ENCODE assay signal across 1 cellular context in the genomic region with DNA sequence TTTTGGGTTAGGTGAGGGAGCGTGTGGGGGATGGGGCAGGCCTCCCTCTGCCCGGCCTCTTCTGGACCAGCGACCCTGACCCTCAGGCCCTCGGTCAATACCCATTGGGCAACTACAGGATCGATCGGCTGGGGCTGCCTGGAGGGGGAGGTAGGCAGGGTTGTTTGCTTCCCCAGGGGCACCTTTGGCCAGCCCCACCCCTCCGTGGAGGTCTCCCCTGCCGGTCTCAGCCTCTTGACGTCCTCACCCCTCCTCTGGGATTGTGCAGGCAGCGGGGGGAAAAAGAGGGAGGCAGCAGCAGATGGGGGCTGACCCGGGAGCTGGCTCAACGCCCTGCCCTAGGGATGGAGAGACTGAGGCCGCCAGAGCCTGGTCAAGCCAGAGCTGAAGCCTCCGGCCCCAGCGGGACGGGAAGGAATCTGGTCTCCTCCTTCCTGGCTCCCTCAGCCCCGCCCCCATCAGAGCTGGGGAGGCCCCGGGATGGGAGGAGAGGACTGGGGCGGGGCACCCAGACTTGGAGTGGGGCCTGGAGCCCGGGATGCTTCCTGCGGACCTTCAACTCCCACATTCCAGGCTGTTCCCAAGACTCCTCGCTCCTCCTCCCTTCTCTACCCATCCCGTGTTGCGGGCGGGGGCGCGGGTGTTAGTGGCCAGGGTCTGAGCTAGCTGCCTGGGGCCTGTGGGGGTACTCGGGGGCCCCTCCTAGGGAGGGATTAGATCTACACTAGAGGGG.
TF ChIP-seq lines count a peak whose summit lies in the region.

No MANE protein-coding gene starts in this region.

TF ChIP-seq in HepG2, 621 proteins besides CTCF, POLR2A, EP300 and RAD21 (continued from another document and continues in another):
- TF ChIP-seq, protein P1, sequence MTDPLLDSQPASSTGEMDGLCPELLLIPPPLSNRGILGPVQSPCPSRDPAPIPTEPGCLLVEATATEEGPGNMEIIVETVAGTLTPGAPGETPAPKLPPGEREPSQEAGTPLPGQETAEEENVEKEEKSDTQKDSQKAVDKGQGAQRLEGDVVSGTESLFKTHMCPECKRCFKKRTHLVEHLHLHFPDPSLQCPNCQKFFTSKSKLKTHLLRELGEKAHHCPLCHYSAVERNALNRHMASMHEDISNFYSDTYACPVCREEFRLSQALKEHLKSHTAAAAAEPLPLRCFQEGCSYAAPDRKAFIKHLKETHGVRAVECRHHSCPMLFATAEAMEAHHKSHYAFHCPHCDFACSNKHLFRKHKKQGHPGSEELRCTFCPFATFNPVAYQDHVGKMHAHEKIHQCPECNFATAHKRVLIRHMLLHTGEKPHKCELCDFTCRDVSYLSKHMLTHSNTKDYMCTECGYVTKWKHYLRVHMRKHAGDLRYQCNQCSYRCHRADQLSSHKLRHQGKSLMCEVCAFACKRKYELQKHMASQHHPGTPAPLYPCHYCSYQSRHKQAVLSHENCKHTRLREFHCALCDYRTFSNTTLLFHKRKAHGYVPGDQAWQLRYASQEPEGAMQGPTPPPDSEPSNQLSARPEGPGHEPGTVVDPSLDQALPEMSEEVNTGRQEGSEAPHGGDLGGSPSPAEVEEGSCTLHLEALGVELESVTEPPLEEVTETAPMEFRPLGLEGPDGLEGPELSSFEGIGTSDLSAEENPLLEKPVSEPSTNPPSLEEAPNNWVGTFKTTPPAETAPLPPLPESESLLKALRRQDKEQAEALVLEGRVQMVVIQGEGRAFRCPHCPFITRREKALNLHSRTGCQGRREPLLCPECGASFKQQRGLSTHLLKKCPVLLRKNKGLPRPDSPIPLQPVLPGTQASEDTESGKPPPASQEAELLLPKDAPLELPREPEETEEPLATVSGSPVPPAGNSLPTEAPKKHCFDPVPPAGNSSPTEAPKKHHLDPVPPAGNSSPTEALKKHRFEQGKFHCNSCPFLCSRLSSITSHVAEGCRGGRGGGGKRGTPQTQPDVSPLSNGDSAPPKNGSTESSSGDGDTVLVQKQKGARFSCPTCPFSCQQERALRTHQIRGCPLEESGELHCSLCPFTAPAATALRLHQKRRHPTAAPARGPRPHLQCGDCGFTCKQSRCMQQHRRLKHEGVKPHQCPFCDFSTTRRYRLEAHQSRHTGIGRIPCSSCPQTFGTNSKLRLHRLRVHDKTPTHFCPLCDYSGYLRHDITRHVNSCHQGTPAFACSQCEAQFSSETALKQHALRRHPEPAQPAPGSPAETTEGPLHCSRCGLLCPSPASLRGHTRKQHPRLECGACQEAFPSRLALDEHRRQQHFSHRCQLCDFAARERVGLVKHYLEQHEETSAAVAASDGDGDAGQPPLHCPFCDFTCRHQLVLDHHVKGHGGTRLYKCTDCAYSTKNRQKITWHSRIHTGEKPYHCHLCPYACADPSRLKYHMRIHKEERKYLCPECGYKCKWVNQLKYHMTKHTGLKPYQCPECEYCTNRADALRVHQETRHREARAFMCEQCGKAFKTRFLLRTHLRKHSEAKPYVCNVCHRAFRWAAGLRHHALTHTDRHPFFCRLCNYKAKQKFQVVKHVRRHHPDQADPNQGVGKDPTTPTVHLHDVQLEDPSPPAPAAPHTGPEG (CRISPR knock-in tag; IDR thresholded peaks at IDR 0.05): no peak
- TF ChIP-seq GATAD1 (CRISPR knock-in tag; IDR thresholded peaks at IDR 0.05) (peak; percentile 49), NR2F2 (IDR thresholded peaks at IDR 0.05; ENCODE audit: borderline replicate concordance, low read depth) (peak; percentile 99), ZNF879 (CRISPR knock-in tag; IDR thresholded peaks at IDR 0.05) (peak; percentile 92), ZFP1 (CRISPR knock-in tag; IDR thresholded peaks at IDR 0.05) (no peak), SMYD3 (CRISPR knock-in tag; IDR thresholded peaks at IDR 0.05) (no peak), ZNF775 (CRISPR knock-in tag; IDR thresholded peaks at IDR 0.05; ENCODE audit: borderline replicate concordance) (no peak), SP140L (CRISPR knock-in tag; IDR thresholded peaks at IDR 0.05; ENCODE audit: borderline replicate concordance) (no peak), ISX (CRISPR knock-in tag; conservative IDR thresholded peaks at IDR 0.05) (no peak), ZSCAN9 (CRISPR knock-in tag; IDR thresholded peaks at IDR 0.05; ENCODE audit: borderline replicate concordance) (no peak; the same call in 1 of the 2 replicates), ZNF720 (CRISPR knock-in tag; IDR thresholded peaks at IDR 0.05) (no peak), AGO2 (optimal IDR thresholded peaks at IDR 0.05; ENCODE audit: low read depth, low read length) (no peak), TBL1XR1 (IDR thresholded peaks at IDR 0.05; ENCODE audit: borderline replicate concordance, low read length, partially characterized antibody) (peak; percentile 89), ZNF432 (CRISPR knock-in tag; IDR thresholded peaks at IDR 0.05; ENCODE audit: borderline replicate concordance) (no peak)
- TF ChIP-seq, protein P2, sequence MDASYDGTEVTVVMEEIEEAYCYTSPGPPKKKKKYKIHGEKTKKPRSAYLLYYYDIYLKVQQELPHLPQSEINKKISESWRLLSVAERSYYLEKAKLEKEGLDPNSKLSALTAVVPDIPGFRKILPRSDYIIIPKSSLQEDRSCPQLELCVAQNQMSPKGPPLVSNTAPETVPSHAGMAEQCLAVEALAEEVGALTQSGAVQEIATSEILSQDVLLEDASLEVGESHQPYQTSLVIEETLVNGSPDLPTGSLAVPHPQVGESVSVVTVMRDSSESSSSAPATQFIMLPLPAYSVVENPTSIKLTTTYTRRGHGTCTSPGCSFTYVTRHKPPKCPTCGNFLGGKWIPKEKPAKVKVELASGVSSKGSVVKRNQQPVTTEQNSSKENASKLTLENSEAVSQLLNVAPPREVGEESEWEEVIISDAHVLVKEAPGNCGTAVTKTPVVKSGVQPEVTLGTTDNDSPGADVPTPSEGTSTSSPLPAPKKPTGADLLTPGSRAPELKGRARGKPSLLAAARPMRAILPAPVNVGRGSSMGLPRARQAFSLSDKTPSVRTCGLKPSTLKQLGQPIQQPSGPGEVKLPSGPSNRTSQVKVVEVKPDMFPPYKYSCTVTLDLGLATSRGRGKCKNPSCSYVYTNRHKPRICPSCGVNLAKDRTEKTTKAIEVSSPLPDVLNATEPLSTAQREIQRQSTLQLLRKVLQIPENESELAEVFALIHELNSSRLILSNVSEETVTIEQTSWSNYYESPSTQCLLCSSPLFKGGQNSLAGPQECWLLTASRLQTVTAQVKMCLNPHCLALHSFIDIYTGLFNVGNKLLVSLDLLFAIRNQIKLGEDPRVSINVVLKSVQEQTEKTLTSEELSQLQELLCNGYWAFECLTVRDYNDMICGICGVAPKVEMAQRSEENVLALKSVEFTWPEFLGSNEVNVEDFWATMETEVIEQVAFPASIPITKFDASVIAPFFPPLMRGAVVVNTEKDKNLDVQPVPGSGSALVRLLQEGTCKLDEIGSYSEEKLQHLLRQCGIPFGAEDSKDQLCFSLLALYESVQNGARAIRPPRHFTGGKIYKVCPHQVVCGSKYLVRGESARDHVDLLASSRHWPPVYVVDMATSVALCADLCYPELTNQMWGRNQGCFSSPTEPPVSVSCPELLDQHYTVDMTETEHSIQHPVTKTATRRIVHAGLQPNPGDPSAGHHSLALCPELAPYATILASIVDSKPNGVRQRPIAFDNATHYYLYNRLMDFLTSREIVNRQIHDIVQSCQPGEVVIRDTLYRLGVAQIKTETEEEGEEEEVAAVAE (CRISPR knock-in tag; IDR thresholded peaks at IDR 0.05; ENCODE audit: borderline replicate concordance): peak; percentile 78
- TF ChIP-seq, protein P3, sequence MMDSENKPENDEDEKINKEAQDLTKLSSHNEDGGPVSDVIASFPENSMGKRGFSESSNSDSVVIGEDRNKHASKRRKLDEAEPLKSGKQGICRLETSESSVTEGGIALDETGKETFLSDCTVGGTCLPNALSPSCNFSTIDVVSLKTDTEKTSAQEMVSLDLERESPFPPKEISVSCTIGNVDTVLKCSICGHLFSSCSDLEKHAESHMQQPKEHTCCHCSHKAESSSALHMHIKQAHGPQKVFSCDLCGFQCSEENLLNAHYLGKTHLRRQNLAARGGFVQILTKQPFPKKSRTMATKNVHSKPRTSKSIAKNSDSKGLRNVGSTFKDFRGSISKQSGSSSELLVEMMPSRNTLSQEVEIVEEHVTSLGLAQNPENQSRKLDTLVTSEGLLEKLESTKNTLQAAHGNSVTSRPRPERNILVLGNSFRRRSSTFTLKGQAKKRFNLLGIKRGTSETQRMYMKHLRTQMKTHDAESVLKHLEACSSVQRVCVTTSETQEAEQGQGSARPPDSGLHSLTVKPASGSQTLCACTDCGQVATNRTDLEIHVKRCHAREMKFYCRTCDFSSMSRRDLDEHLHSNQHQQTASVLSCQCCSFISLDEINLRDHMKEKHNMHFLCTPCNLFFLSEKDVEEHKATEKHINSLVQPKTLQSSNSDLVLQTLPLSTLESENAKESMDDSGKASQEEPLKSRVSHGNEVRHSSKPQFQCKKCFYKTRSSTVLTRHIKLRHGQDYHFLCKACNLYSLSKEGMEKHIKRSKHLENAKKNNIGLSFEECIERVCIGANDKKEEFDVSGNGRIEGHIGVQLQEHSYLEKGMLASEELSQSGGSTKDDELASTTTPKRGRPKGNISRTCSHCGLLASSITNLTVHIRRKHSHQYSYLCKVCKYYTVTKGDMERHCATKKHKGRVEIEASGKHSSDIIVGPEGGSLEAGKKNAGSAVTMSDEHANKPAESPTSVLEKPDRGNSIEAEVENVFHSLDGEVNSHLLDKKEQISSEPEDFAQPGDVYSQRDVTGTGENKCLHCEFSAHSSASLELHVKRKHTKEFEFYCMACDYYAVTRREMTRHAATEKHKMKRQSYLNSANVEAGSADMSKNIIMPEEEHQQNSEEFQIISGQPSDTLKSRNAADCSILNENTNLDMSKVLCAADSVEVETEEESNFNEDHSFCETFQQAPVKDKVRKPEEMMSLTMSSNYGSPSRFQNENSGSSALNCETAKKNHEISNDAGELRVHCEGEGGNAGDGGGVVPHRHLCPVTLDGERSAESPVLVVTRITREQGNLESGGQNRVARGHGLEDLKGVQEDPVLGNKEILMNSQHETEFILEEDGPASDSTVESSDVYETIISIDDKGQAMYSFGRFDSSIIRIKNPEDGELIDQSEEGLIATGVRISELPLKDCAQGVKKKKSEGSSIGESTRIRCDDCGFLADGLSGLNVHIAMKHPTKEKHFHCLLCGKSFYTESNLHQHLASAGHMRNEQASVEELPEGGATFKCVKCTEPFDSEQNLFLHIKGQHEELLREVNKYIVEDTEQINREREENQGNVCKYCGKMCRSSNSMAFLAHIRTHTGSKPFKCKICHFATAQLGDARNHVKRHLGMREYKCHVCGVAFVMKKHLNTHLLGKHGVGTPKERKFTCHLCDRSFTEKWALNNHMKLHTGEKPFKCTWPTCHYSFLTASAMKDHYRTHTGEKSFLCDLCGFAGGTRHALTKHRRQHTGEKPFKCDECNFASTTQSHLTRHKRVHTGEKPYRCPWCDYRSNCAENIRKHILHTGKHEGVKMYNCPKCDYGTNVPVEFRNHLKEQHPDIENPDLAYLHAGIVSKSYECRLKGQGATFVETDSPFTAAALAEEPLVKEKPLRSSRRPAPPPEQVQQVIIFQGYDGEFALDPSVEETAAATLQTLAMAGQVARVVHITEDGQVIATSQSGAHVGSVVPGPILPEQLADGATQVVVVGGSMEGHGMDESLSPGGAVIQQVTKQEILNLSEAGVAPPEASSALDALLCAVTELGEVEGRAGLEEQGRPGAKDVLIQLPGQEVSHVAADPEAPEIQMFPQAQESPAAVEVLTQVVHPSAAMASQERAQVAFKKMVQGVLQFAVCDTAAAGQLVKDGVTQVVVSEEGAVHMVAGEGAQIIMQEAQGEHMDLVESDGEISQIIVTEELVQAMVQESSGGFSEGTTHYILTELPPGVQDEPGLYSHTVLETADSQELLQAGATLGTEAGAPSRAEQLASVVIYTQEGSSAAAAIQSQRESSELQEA (CRISPR knock-in tag; IDR thresholded peaks at IDR 0.05; ENCODE audit: not compliant biosample characterization): no peak
- TF ChIP-seq, protein P4, sequence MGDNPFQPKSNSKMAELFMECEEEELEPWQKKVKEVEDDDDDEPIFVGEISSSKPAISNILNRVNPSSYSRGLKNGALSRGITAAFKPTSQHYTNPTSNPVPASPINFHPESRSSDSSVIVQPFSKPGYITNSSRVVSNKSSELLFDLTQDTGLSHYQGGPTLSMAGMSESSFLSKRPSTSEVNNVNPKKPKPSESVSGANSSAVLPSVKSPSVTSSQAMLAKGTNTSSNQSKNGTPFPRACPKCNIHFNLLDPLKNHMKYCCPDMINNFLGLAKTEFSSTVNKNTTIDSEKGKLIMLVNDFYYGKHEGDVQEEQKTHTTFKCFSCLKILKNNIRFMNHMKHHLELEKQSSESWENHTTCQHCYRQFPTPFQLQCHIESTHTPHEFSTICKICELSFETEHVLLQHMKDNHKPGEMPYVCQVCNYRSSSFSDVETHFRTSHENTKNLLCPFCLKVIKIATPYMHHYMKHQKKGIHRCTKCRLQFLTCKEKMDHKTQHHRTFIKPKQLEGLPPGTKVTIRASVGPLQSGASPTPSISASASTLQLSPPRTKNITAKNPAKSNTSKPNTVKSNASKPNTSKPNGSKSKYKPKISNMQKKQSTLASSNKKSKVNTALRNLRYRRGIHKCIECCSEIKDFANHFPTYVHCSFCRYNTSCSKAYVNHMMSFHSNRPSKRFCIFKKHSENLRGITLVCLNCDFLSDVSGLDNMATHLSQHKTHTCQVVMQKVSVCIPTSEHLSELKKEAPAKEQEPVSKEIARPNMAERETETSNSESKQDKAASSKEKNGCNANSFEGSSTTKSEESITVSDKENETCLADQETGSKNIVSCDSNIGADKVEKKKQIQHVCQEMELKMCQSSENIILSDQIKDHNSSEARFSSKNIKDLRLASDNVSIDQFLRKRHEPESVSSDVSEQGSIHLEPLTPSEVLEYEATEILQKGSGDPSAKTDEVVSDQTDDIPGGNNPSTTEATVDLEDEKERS (CRISPR knock-in tag; IDR thresholded peaks at IDR 0.05): no peak
- TF ChIP-seq, protein P5, sequence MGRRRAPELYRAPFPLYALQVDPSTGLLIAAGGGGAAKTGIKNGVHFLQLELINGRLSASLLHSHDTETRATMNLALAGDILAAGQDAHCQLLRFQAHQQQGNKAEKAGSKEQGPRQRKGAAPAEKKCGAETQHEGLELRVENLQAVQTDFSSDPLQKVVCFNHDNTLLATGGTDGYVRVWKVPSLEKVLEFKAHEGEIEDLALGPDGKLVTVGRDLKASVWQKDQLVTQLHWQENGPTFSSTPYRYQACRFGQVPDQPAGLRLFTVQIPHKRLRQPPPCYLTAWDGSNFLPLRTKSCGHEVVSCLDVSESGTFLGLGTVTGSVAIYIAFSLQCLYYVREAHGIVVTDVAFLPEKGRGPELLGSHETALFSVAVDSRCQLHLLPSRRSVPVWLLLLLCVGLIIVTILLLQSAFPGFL (CRISPR knock-in tag; IDR thresholded peaks at IDR 0.05): no peak
- TF ChIP-seq, protein P6, sequence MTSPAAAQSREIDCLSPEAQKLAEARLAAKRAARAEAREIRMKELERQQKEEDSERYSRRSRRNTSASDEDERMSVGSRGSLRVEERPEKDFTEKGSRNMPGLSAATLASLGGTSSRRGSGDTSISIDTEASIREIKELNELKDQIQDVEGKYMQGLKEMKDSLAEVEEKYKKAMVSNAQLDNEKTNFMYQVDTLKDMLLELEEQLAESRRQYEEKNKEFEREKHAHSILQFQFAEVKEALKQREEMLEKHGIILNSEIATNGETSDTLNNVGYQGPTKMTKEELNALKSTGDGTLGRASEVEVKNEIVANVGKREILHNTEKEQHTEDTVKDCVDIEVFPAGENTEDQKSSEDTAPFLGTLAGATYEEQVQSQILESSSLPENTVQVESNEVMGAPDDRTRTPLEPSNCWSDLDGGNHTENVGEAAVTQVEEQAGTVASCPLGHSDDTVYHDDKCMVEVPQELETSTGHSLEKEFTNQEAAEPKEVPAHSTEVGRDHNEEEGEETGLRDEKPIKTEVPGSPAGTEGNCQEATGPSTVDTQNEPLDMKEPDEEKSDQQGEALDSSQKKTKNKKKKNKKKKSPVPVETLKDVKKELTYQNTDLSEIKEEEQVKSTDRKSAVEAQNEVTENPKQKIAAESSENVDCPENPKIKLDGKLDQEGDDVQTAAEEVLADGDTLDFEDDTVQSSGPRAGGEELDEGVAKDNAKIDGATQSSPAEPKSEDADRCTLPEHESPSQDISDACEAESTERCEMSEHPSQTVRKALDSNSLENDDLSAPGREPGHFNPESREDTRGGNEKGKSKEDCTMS (CRISPR knock-in tag; conservative IDR thresholded peaks at IDR 0.05): no peak
